In genomic region chr1:153688283-153688682, GRCh38 we compare ENCODE assay signal across 20 cellular contexts. TPM values are rescaled to one million over a fixed set of nuclear protein-coding genes. Genes with fewer than 3 reads are reported as not detected.
"Had no signal": no experiment of that assay in that cellular context is flagged by ENCODE, and none has a peak within 500 bp of the region (broad histone marks: within the 10 kb centered on the region; RNA-seq: fewer than 3 reads in every experiment).

No MANE protein-coding gene starts in this region.

- H3K27ac Mint-ChIP-seq: activated CD4-positive, alpha-beta T cell treated with anti-CD3 and anti-CD28 coated beads, Interleukin-2, amount 10 ng/mL, durations not matched to agents 24 days and 14 days; effector memory CD8-positive, alpha-beta T cell; mesothelial cell of epicardium; nephron had no signal

- H3K27me3 ChIP-seq: adrenal gland, tibial artery had no signal

- H3K4me3 ChIP-seq: adrenal gland, lung, tibial artery had no signal

- ATAC-seq: activated naive CD4-positive, alpha-beta T cell treated with anti-CD3 and anti-CD28 coated beads, Interleukin-2, amount 50 U/mL, for 72 hours; effector memory CD8-positive, alpha-beta T cell; left colon had no signal

- H3K9me3 Mint-ChIP-seq: activated CD4-positive, alpha-beta T cell treated with anti-CD3 and anti-CD28 coated beads, Interleukin-2, amount 10 ng/mL, durations not matched to agents 24 days and 14 days; activated naive CD4-positive, alpha-beta T cell treated with anti-CD3 and anti-CD28 coated beads, Interleukin-2, amount 50 U/mL, for 72 hours; effector memory CD8-positive, alpha-beta T cell; mesothelial cell of epicardium; nephron had no signal

- H3K9me3 ChIP-seq: adrenal gland, tibial artery had no signal

- DNase-seq: activated CD4-positive, alpha-beta T cell treated with anti-CD3 and anti-CD28 coated beads, Interleukin-2, amount 10 ng/mL, durations not matched to agents 24 days and 14 days; activated CD4-positive, CD25-positive, alpha-beta regulatory T cell; activated CD8-positive, alpha-beta memory T cell treated with anti-CD3 and anti-CD28 coated beads, Interleukin-2, amount 50 U/mL, for 48 hours; activated effector memory CD4-positive, alpha-beta T cell treated with Interleukin-2 at 50 U/mL for 16 hours; activated T-cell treated with anti-CD3 and anti-CD28 coated beads, Interleukin-2, amount 50 U/mL, for 48 hours; adrenal gland; effector memory CD8-positive, alpha-beta T cell; foreskin fibroblast; hippocampal formation; left colon; stimulated activated CD4-positive, alpha-beta T cell treated with anti-CD3 and anti-CD28 coated beads, Interleukin-12 subunit alpha, Interleukin-12 subunit beta, amount 100 ng/mL, for 4 hours; stimulated activated CD4-positive, alpha-beta T cell treated with anti-CD3 and anti-CD28 coated beads, Interleukin-1b, Interleukin-23, amount 100 ng/mL, for 48 hours; stimulated activated naive CD4-positive, alpha-beta T cell treated with Interleukin-2 at 50 U/mL for 16 hours; substantia nigra; tibial artery had no signal

- H3K36me3 Mint-ChIP-seq: activated naive CD4-positive, alpha-beta T cell treated with anti-CD3 and anti-CD28 coated beads, Interleukin-2, amount 50 U/mL, for 72 hours had no signal

- H3K4me1 Mint-ChIP-seq: nephron had no signal

- H3K36me3 ChIP-seq: adrenal gland had no signal

- H3K27ac ChIP-seq: adrenal gland, epithelial cell of prostate, tibial artery had no signal

- H3K4me3 Mint-ChIP-seq: activated CD4-positive, alpha-beta T cell treated with anti-CD3 and anti-CD28 coated beads, Interleukin-2, amount 10 ng/mL, durations not matched to agents 24 days and 14 days; effector memory CD8-positive, alpha-beta T cell; mesothelial cell of epicardium; nephron had no signal

RNA-seq across cellular contexts. Expression of gene NPR1, which starts 9.8 kb away (rescaled TPM):
- total RNA-seq: activated naive CD4-positive, alpha-beta T cell treated with anti-CD3 and anti-CD28 coated beads, Interleukin-2, amount 50 U/mL, for 72 hours had no signal
